16 cellular contexts compared by ENCODE assay signal in the genomic region with DNA sequence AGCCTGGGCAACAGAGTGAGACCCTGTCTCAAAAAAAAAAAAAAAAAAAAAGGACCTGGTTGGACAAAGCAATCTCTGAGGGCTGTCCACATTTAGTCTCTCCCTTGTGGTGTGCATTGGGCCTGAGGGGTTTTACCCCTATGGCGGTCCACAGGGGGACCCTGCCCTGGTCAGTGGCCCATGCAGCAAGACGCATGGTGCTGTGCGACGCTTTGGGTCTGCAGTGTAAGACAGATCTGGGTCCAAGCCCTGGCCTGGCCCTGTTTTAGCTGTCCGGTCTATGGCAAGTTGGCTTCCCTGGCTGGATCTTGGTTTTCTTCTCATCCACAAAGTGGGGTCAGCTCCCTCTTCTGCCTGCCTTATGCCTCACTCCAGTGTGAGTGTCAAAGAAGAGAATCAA.
"Had no signal": no experiment of that assay in that cellular context is flagged by ENCODE, and none has a peak within 500 bp of the region (broad histone marks: within the 10 kb centered on the region; RNA-seq: fewer than 3 reads in every experiment).

No MANE protein-coding gene starts in this region.

- DNase-seq: esophagus squamous epithelium, sigmoid colon had no signal

- H3K36me3 Mint-ChIP-seq: immature natural killer cell; mesothelial cell of epicardium; naive B cell; natural killer cell treated with Interleukin-12 subunit alpha and Interleukin-12 subunit beta and Interleukin-15 and Interleukin-18, amount 100 ng/mL, for 72 hours; stimulated activated effector memory CD8-positive, alpha-beta T cell treated with anti-CD3 and anti-CD28 coated beads, Interleukin-12 subunit alpha, Interleukin-12 subunit beta, amount 100 ng/mL, for 72 hours had no signal

- H3K9me3 Mint-ChIP-seq: natural killer cell treated with Interleukin-12 subunit alpha and Interleukin-12 subunit beta and Interleukin-15 and Interleukin-18, amount 100 ng/mL, for 72 hours had no signal

- H3K4me3 Mint-ChIP-seq: dendritic cell treated with granulocyte-macrophage colony-stimulating factor and Interleukin-4, amounts not matched to agents 40 ng/mL and 50 ng/mL, for 4 days; immature natural killer cell; mesothelial cell of epicardium; naive B cell; natural killer cell treated with Interleukin-12 subunit alpha and Interleukin-12 subunit beta and Interleukin-15 and Interleukin-18, amount 100 ng/mL, for 72 hours; neural crest cell; stimulated activated effector memory CD8-positive, alpha-beta T cell treated with anti-CD3 and anti-CD28 coated beads, Interleukin-12 subunit alpha, Interleukin-12 subunit beta, amount 100 ng/mL, for 72 hours had no signal

- H3K4me1 Mint-ChIP-seq: immature natural killer cell; mesothelial cell of epicardium; naive B cell; stimulated activated effector memory CD8-positive, alpha-beta T cell treated with anti-CD3 and anti-CD28 coated beads, Interleukin-12 subunit alpha, Interleukin-12 subunit beta, amount 100 ng/mL, for 72 hours had no signal

- H3K9me3 ChIP-seq: mucosa of descending colon, ovary, psoas muscle had no signal

- H3K27me3 ChIP-seq: ovary, upper lobe of left lung had no signal

- H3K27ac Mint-ChIP-seq: dendritic cell treated with granulocyte-macrophage colony-stimulating factor and Interleukin-4, amounts not matched to agents 40 ng/mL and 50 ng/mL, for 4 days; immature natural killer cell; mesothelial cell of epicardium; naive B cell; natural killer cell treated with Interleukin-12 subunit alpha and Interleukin-12 subunit beta and Interleukin-15 and Interleukin-18, amount 100 ng/mL, for 72 hours; stimulated activated effector memory CD8-positive, alpha-beta T cell treated with anti-CD3 and anti-CD28 coated beads, Interleukin-12 subunit alpha, Interleukin-12 subunit beta, amount 100 ng/mL, for 72 hours had no signal

- H3K4me3 ChIP-seq: esophagus squamous epithelium, left lung, mucosa of descending colon, ovary, psoas muscle, sigmoid colon, stomach, tibial artery, upper lobe of left lung had no signal

- H3K27ac ChIP-seq: esophagus squamous epithelium, left lung, ovary, psoas muscle, sigmoid colon, stomach, tibial artery, upper lobe of left lung had no signal

- H3K4me1 ChIP-seq: esophagus squamous epithelium, left lung, psoas muscle, sigmoid colon, stomach, tibial artery, upper lobe of left lung had no signal
